Comparison of ENCODE assay signal across 1 cellular context in the genomic region with DNA sequence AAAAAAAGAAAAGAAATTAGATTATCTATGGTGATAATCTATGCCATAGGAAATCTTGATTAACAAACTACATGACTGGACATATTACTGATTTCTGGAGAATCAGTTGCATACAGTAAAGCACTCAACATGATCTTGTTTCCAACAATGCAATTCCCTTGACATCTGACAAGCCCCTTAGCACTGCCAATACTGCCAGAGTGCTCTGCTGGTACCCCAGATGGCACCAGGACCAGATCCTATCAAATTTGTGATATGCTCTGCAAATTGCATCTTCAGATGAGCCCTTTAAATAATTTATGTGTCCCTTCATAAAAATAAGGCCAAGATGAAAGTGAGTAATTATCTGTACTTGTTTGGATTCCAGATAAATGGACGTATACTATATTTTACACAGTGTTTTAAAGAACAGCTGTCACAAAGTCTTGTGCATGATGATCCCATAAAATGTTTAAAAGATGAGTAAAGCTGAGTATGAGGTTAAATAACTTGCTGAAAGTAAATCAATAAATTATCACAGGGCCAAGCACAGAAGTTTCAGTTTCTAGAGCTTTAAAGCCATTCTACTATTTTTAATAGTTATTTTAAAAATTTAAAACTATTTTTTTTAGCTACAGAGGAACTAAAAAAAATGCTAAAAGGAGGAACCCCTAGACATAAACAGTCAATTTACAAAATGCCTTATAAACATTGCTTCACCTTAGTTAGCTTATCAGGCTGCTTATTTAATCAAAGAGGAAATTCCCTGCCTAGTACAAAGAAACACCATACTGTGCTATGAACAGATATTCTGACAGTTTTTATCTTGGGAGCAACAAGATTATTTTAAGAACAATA.
TF ChIP-seq lines count a peak whose summit lies in the region.

No MANE protein-coding gene starts in this region.

TF ChIP-seq in HEK293, 187 proteins besides CTCF, POLR2A, EP300 and RAD21 (continued from another document):
- TF ChIP-seq, protein P1, sequence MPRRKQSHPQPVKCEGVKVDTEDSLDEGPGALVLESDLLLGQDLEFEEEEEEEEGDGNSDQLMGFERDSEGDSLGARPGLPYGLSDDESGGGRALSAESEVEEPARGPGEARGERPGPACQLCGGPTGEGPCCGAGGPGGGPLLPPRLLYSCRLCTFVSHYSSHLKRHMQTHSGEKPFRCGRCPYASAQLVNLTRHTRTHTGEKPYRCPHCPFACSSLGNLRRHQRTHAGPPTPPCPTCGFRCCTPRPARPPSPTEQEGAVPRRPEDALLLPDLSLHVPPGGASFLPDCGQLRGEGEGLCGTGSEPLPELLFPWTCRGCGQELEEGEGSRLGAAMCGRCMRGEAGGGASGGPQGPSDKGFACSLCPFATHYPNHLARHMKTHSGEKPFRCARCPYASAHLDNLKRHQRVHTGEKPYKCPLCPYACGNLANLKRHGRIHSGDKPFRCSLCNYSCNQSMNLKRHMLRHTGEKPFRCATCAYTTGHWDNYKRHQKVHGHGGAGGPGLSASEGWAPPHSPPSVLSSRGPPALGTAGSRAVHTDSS (tag by site-specific recombination; IDR thresholded peaks at IDR 0.05) = no peak
TF ChIP-seq in HEK293: peak in this region for 1.
